In genomic region chrX:23676486-23676885, GRCh38 we compare ENCODE assay signal across 3 cellular contexts. TPM values are rescaled to one million over a fixed set of nuclear protein-coding genes. Genes with fewer than 3 reads are reported as not detected.
DNase-seq lines count a peak whose midpoint lies in the region; ATAC-seq, FAIRE-seq and TF ChIP-seq lines count a peak whose summit lies in the region.
"Not testable (repeated sequence)": the region's sequence is repeated elsewhere in the genome, so short reads cannot be mapped to it uniquely, and the experiment has no call there.

No MANE protein-coding gene starts in this region.

- not testable (repeated sequence) for H3K4me2 ChIP-seq in K562 (ENCODE audit: insufficient read depth, low read length); endothelial cell of umbilical vein (ENCODE audit: insufficient read depth, low read length)

- not testable (repeated sequence) for H3K4me3 ChIP-seq in HEK293 (ENCODE audit: low read depth, low read length); K562; endothelial cell of umbilical vein (replicated peaks in 1 of 3; ENCODE audit: insufficient read depth in 1 of 3, low read depth in 1 of 3, low read length in 3 of 3)

- H2AFZ ChIP-seq in K562 (ENCODE audit: low read depth, low read length); endothelial cell of umbilical vein (ENCODE audit: low read depth, low read length): not testable (repeated sequence)

- dilution Hi-C loops in endothelial cell of umbilical vein (cut with MboI; ENCODE audit: extremely low pct_ligation_motif_present, low sequenced_read_pairs), result not testable (repeated sequence)

- not testable (repeated sequence) for H3K27ac ChIP-seq in HEK293 (ENCODE audit: extremely low read depth, low read depth, low read length); K562 (ENCODE audit: extremely low read depth, low read depth, low read length); endothelial cell of umbilical vein (ENCODE audit: insufficient read depth, low read depth, low read length)

- POLR2A ChIA-PET in HEK293 (lab: Yijun Ruan, JAX) (interaction anchor here (0.5 kb wide), 1 partner anchor 254 kb away, joined by 3 read pairs; no protein-coding TSS in a partner anchor), K562 (lab: Yijun Ruan, JAX) (interaction anchor here (0.7 kb wide), 1 partner anchor 317 kb away, joined by 3 read pairs; no protein-coding TSS in a partner anchor)
- POLR2A ChIA-PET in endothelial cell of umbilical vein (lab: Charles Lee), result not testable (repeated sequence)

- H3K4me1 ChIP-seq in HEK293 (ENCODE audit: control insufficient read depth, insufficient read depth, low read length); K562 (replicated peaks in 1 of 2; ENCODE audit: control insufficient read depth in 2 of 2, insufficient read depth in 2 of 2, low read length in 2 of 2); endothelial cell of umbilical vein (ENCODE audit: control insufficient read depth, extremely low read depth, insufficient read depth, low read length): not testable (repeated sequence)

- not testable (repeated sequence) for H3K79me2 ChIP-seq in K562 (ENCODE audit: control insufficient read depth, insufficient read depth, low read length); endothelial cell of umbilical vein (ENCODE audit: control insufficient read depth, insufficient read depth, low read length)

- intact Hi-C loops in K562 (cut with micrococcal nuclease); endothelial cell of umbilical vein (cut with micrococcal nuclease): not testable (repeated sequence)

- not testable (repeated sequence) for H3K9me1 ChIP-seq in K562 (ENCODE audit: control insufficient read depth, insufficient read depth, low read length); endothelial cell of umbilical vein (replicated peaks; ENCODE audit: control insufficient read depth, extremely low read depth, insufficient read depth, low read length)

- H3K9me3 ChIP-seq in HEK293 (ENCODE audit: control insufficient read depth, insufficient read depth, low read depth, low read length); K562 (replicated peaks; ENCODE audit: control insufficient read depth, insufficient read depth, low read depth, low read length); endothelial cell of umbilical vein (replicated peaks; ENCODE audit: control insufficient read depth, insufficient read depth, low read length): not testable (repeated sequence)

- in situ Hi-C loops in K562 (cut with MboI), result not testable (repeated sequence)

- WGBS in K562 (ENCODE audit: insufficient coverage, low coverage, missing lambda C conversion rate), result 100% methylated on average over 3 of the region's 3 CpGs

- not testable (repeated sequence) for TF ChIP-seq RAD21 in K562 (CRISPR knock-in tag; conservative IDR thresholded peaks at IDR 0.05 in 1 of 2, IDR thresholded peaks at IDR 0.05 in 1 of 2)

- H3K36me3 ChIP-seq in HEK293 (ENCODE audit: control insufficient read depth in 2 of 2, insufficient read depth in 1 of 2, low read length in 2 of 2) (peaks cover 36 to 47% of the 10 kb centered on the region in 2 experiments), K562 (ENCODE audit: control insufficient read depth, insufficient read depth, low read length) (peaks cover 58% of the 10 kb centered on the region; the same call in 2 of the 3 replicates)
- H3K36me3 ChIP-seq in endothelial cell of umbilical vein (ENCODE audit: control insufficient read depth in 2 of 2, extremely low read depth in 1 of 2, insufficient read depth in 2 of 2, low read length in 2 of 2), result not testable (repeated sequence)

- ATAC-seq in K562, result not testable (repeated sequence)

- CTCF ChIA-PET in HEK293 (lab: Yijun Ruan, JAX), result interaction anchor here (0.7 to 1.0 kb wide), 2 partner anchors 226 to 288 kb away, joined by 3 to 6 read pairs; no protein-coding TSS in a partner anchor
- CTCF ChIA-PET in K562 (lab: Yijun Ruan, JAX; ENCODE audit: low intra/inter-chr PET ratio); endothelial cell of umbilical vein (lab: Charles Lee): not testable (repeated sequence)

- not testable (repeated sequence) for TF ChIP-seq CTCF in HEK293 (tag by site-specific recombination; IDR thresholded peaks at IDR 0.05); K562 (IDR thresholded peaks at IDR 0.05 in 2 of 3, conservative IDR thresholded peaks at IDR 0.05 in 1 of 3; ENCODE audit: insufficient read depth in 2 of 3, low read depth in 1 of 3, low read length in 3 of 3); endothelial cell of umbilical vein (IDR thresholded peaks at IDR 0.05; ENCODE audit: extremely low read depth in 1 of 2, insufficient read depth in 1 of 2, low read depth in 1 of 2, low read length in 2 of 2)

- not testable (repeated sequence) for H3K9ac ChIP-seq in K562 (ENCODE audit: insufficient read depth in 1 of 2, low read depth in 2 of 2, low read length in 2 of 2); endothelial cell of umbilical vein (replicated peaks; ENCODE audit: extremely low read depth, insufficient read depth, low read length)

- not testable (repeated sequence) for H4K20me1 ChIP-seq in K562 (replicated peaks; ENCODE audit: control insufficient read depth, insufficient read depth, low read length); endothelial cell of umbilical vein (replicated peaks; ENCODE audit: control insufficient read depth, extremely low read depth, insufficient read depth, low read length)

- FAIRE-seq in K562 (lab: Jason Lieb, UNC), result not testable (repeated sequence)
- peak; percentile 68 for FAIRE-seq in endothelial cell of umbilical vein (lab: Jason Lieb, UNC)

- DNase-seq in K562 (ENCODE audit: extremely low read depth in 1 of 4, low spot score in 3 of 4); endothelial cell of umbilical vein (ENCODE audit: low read depth, low spot score): not testable (repeated sequence)

- not testable (repeated sequence) for H3K27me3 ChIP-seq in K562 (ENCODE audit: control insufficient read depth in 2 of 2, insufficient read depth in 2 of 2, low read length in 2 of 2); endothelial cell of umbilical vein (ENCODE audit: control insufficient read depth in 2 of 2, insufficient read depth in 2 of 2, low read length in 2 of 2)

- not testable (repeated sequence) for BruUV-seq in K562 (replicated peaks; lab: Mats Ljungman, UMichigan); endothelial cell of umbilical vein (replicated peaks; lab: Mats Ljungman, UMichigan)

- TF ChIP-seq POLR2A in K562 (conservative IDR thresholded peaks at IDR 0.05); endothelial cell of umbilical vein (IDR thresholded peaks at IDR 0.05; ENCODE audit: low read depth, low read length): not testable (repeated sequence)

- not testable (repeated sequence) for TF ChIP-seq EP300 in K562 (IDR thresholded peaks at IDR 0.05; ENCODE audit: low read length)

TF ChIP-seq in HEK293, 187 proteins besides CTCF, POLR2A, EP300 and RAD21:
- TF ChIP-seq ZNF121 (tag by site-specific recombination; IDR thresholded peaks at IDR 0.05), result peak; percentile 97

TF ChIP-seq in K562, 482 proteins besides CTCF, POLR2A, EP300 and RAD21:
- peak; percentile 68 for TF ChIP-seq ZNF121 (CRISPR knock-in tag; conservative IDR thresholded peaks at IDR 0.05)

RNA-seq across cellular contexts. Expression of gene PRDX4, which starts 9.2 kb away (rescaled TPM):
- total RNA-seq in K562 (2011; cell fraction: chromatin; rRNA removed; ENCODE audit: low replicate concordance), result 120 and 124 TPM in 2 replicates
- total RNA-seq in K562 (2011; cell fraction: nucleolus; rRNA removed), result 225 and 230 TPM in 2 replicates
- total RNA-seq in K562 (2011; cell fraction: nucleoplasm; rRNA removed), result 193 and 236 TPM in 2 replicates
- 179 and 182 TPM in 2 replicates for total RNA-seq in K562 (2014; rRNA removed)
- total RNA-seq in K562 (2014; rRNA removed; fragmentation: Illumina TruSeq; extraction: Trizol), result 220 and 236 TPM in 2 replicates
- 248 and 253 TPM in 2 replicates for total RNA-seq in K562 (2015; rRNA removed; fragmentation: Illumina TruSeq; extraction: Trizol)
- 130 and 145 TPM in 2 replicates for total RNA-seq in K562 (2021)
- polyA plus RNA-seq in K562 (2011; rRNA removed), result 148 and 201 TPM in 2 replicates
- 120 and 153 TPM in 2 replicates for polyA plus RNA-seq in K562 (2011; cell fraction: cytosol; rRNA removed)
- polyA plus RNA-seq in K562 (2011; cell fraction: nucleus; rRNA removed), result 31.2 and 46.1 TPM in 2 replicates
- polyA plus RNA-seq in K562 (2012), result 110 and 135 TPM in 2 replicates
- polyA plus RNA-seq in K562 (2014; fragmentation: Illumina TruSeq; extraction: Trizol), result 153 and 187 TPM in 2 replicates
- polyA plus RNA-seq in K562 (2014; fragmentation: Nextera tagmentation; extraction: Ambion mirVana), result 10 to 100 TPM; 28.6 to 63.9 TPM
- polyA plus RNA-seq in K562 (2014; rRNA removed), result 151 and 177 TPM in 2 replicates
- polyA minus RNA-seq in K562 (2011; rRNA and poly(A)+ RNA removed), result 108 and 114 TPM in 2 replicates
- 46.4 and 66.4 TPM in 2 replicates for polyA minus RNA-seq in K562 (2011; cell fraction: cytosol; rRNA and poly(A)+ RNA removed)
- 12.7 and 20.8 TPM in 2 replicates for polyA minus RNA-seq in K562 (2011; cell fraction: nucleus; rRNA and poly(A)+ RNA removed)
- 141 and 144 TPM in 2 replicates for total RNA-seq in endothelial cell of umbilical vein
- 145 and 164 TPM in 2 replicates for polyA plus RNA-seq in endothelial cell of umbilical vein
- 147 and 159 TPM in 2 replicates for polyA plus RNA-seq in endothelial cell of umbilical vein (2011; cell fraction: cytosol; rRNA removed)
- polyA plus RNA-seq in endothelial cell of umbilical vein (2011; cell fraction: nucleus; rRNA removed), result 50.7 and 61.4 TPM in 2 replicates
- polyA plus RNA-seq in endothelial cell of umbilical vein (2012), result 222 and 239 TPM in 2 replicates
- polyA minus RNA-seq in endothelial cell of umbilical vein, result 60.8 and 65.5 TPM in 2 replicates
- 51.8 TPM for polyA minus RNA-seq in endothelial cell of umbilical vein (2011; cell fraction: cytosol; rRNA and poly(A)+ RNA removed)
- 14.3 and 20.0 TPM in 2 replicates for polyA minus RNA-seq in endothelial cell of umbilical vein (2011; cell fraction: nucleus; rRNA and poly(A)+ RNA removed)
